8 cellular contexts compared by ENCODE assay signal in genomic region chr13:112689498-112690241, GRCh38. TPM values are rescaled to one million over a fixed set of nuclear protein-coding genes. Genes with fewer than 3 reads are reported as not detected.
DNase-seq lines count a peak whose midpoint lies in the region; ATAC-seq and TF ChIP-seq lines count a peak whose summit lies in the region.

ATP11A (plus strand) TSS chr13:112690038; CDS start chr13:112690417, 379 bp downstream.

- H3K9me3 ChIP-seq in WERI-Rb-1 (ENCODE audit: severe bottlenecking) (no peaks in the 10 kb centered on the region), iPS-20b (ENCODE audit: insufficient read depth, low read depth, low read length) (no peaks in the 10 kb centered on the region), skeletal muscle tissue (ENCODE audit: control insufficient read depth in 3 of 3, low read length in 3 of 3) (no peaks in the 10 kb centered on the region)

- peak within 1 kb of the TSS; percentile 79 for H3K27ac ChIP-seq in WERI-Rb-1
- H3K27ac ChIP-seq in iPS-20b (ENCODE audit: low read length) = no peak within 1 kb of the TSS
- peak within 1 kb of the TSS; percentile 89 for H3K27ac ChIP-seq in skeletal muscle tissue (ENCODE audit: low read depth, low read length)

- in situ Hi-C loops in T47D (cut with HindIII; ENCODE audit: low pct_unique_long_range_greater_than_20kb, low sequenced_read_pairs) = no loop called here

- H3K36me3 ChIP-seq in WERI-Rb-1 (no peaks in the 10 kb centered on the region; the same call in 1 of the 2 replicates), iPS-20b (ENCODE audit: insufficient read depth, low read depth, low read length) (no peaks in the 10 kb centered on the region), skeletal muscle tissue (ENCODE audit: control insufficient read depth in 3 of 3, insufficient read depth in 3 of 3, low read length in 3 of 3) (no peaks in the 10 kb centered on the region)

- H3K27me3 ChIP-seq in WERI-Rb-1 (ENCODE audit: insufficient read depth, low read depth, severe bottlenecking) (no peaks in the 10 kb centered on the region), iPS-20b (ENCODE audit: insufficient read depth, low read length) (peaks cover 15% of the 10 kb centered on the region; the same call in 1 of the 2 replicates), skeletal muscle tissue (ENCODE audit: control insufficient read depth in 3 of 3, insufficient read depth in 3 of 3, low read length in 3 of 3) (no peaks in the 10 kb centered on the region)

- no peak for TF ChIP-seq CTCF in WERI-Rb-1 (IDR thresholded peaks at IDR 0.05; ENCODE audit: low read depth, low read length)

- H3K4me1 ChIP-seq in iPS-20b (ENCODE audit: insufficient read depth, low read length) = peaks cover 21% of the 10 kb centered on the region
- H3K4me1 ChIP-seq in skeletal muscle tissue (ENCODE audit: control insufficient read depth in 3 of 3, insufficient read depth in 3 of 3, low read length in 3 of 3) = peaks cover 20 to 39% (median 30%) of the 10 kb centered on the region in 3 donors

- peak within 1 kb of the TSS; percentile 75; the same call in 1 of the 2 replicates for H3K9ac ChIP-seq in iPS-20b (ENCODE audit: low read depth, low read length)
- peak within 1 kb of the TSS; percentile 74 to 90 (median 85) for H3K9ac ChIP-seq in skeletal muscle tissue (ENCODE audit: low read depth in 1 of 3, low read length in 3 of 3)

- peak within 1 kb of the TSS; percentile 89 for H3K4me3 ChIP-seq in WERI-Rb-1 (ENCODE audit: low read depth, low read length)
- H3K4me3 ChIP-seq in iPS-20b (ENCODE audit: low read length) = peak within 1 kb of the TSS; percentile 85
- peak within 1 kb of the TSS; percentile 76 to 78 (median 77) for H3K4me3 ChIP-seq in skeletal muscle tissue (ENCODE audit: low read length in 3 of 3)

- peak; percentile 73 for ATAC-seq in HG02970 (IDR thresholded peaks at IDR 0.05; ENCODE audit: low FRiP score, unreplicated experiment)

- DNase-seq in NCI-H82 (lab: John Stamatoyannopoulos, UW) = peak; percentile 60
- no peak for DNase-seq in NCI-H82 treated with DMSO at 0.1 percent for 48 hours (lab: John Stamatoyannopoulos, UW; ENCODE audit: unreplicated experiment)
- DNase-seq in NCI-H2081 treated with DMSO at 0.1 percent for 48 hours (lab: John Stamatoyannopoulos, UW) = peak; percentile 52
- peak; percentile 98 for DNase-seq in WERI-Rb-1
- DNase-seq in T47D (ENCODE audit: low read depth in 1 of 2, low spot score in 1 of 2) = peak; percentile 87 to 97

RNA-seq across cellular contexts. Expression of gene ATP11A, which starts in this region (rescaled TPM):
- 11.5 TPM for total RNA-seq in skeletal muscle tissue
